In the genomic region with DNA sequence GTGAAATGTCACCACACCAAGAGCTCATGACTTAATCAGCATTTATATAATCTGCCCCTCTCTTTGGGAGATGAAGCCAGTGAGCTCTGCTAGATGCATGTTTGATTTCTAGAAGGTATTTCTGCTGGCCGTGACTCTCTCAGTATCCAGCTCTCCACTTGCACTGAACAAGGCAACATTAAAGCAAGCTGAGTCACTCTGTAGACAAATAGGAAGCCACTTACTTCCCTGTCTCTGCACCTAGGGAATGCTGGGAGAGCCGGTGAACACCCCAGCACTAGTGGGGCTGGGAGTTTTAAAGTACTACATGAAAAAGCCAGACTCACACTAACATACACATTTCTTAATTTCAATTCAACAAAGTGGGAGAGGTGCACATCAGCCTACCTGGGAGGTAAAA, we compare ENCODE assay signal across 11 cellular contexts.
DNase-seq lines count a peak whose midpoint lies in the region; ATAC-seq and TF ChIP-seq lines count a peak whose summit lies in the region.
"Had no signal": no experiment of that assay in that cellular context is flagged by ENCODE, and none has a peak within 500 bp of the region (broad histone marks: within the 10 kb centered on the region; RNA-seq: fewer than 3 reads in every experiment).

No MANE protein-coding gene starts in this region.

- H3K4me3 ChIP-seq in NB4 (ENCODE audit: low read depth, low read length) = peak overlapping the region; percentile 35
- H3K4me3 ChIP-seq in esophagus squamous epithelium = no peak overlapping the region
- no peak overlapping the region for H3K4me3 ChIP-seq in gastrocnemius medialis
- H3K4me3 ChIP-seq: thoracic aorta had no signal

- H3K4me3 Mint-ChIP-seq in immature natural killer cell = no peak overlapping the region

- in situ Hi-C loops in gastrocnemius medialis (cut with MboI; ENCODE audit: low sequenced_read_pairs in 4 of 4) = no loop called here
- in situ Hi-C loops in GM13977 (cut with MboI; ENCODE audit: low pct_unique_long_range_greater_than_20kb, low sequenced_read_pairs, unreplicated experiment) = no loop called here

- no peak overlapping the region for H3K27ac Mint-ChIP-seq in immature natural killer cell
- H3K27ac Mint-ChIP-seq: activated naive CD4-positive, alpha-beta T cell treated with anti-CD3 and anti-CD28 coated beads, Interleukin-2, amount 50 U/mL, for 72 hours had no signal

- no peaks in the 10 kb centered on the region for H3K36me3 ChIP-seq in esophagus squamous epithelium
- H3K36me3 ChIP-seq in gastrocnemius medialis = no peaks in the 10 kb centered on the region
- H3K36me3 ChIP-seq: thoracic aorta had no signal

- intact Hi-C loops in esophagus squamous epithelium (cut with DNase I) = no loop called here
- intact Hi-C loops in gastrocnemius medialis (cut with DNase I; ENCODE audit: low total_unique reads) = no loop called here

- peak; percentile 85 to 86 for ATAC-seq in gastrocnemius medialis
- ATAC-seq: activated naive CD4-positive, alpha-beta T cell treated with anti-CD3 and anti-CD28 coated beads, Interleukin-2, amount 50 U/mL, for 72 hours had no signal

- H3K4me1 Mint-ChIP-seq in immature natural killer cell = peaks cover 6 to 11% of the 10 kb centered on the region in 2 donors

- H3K27ac ChIP-seq in esophagus squamous epithelium (peak overlapping the region in 3 of 4 donors; percentile 39 to 70 (median 56)), gastrocnemius medialis (peak overlapping the region; percentile 41 to 69 (median 58))
- H3K27ac ChIP-seq: thoracic aorta had no signal

- no peak for TF ChIP-seq POLR2A in NB4 (IDR thresholded peaks at IDR 0.05; ENCODE audit: extremely low read depth, insufficient read length)
- no peak for TF ChIP-seq POLR2A in esophagus squamous epithelium (IDR thresholded peaks at IDR 0.05)
- TF ChIP-seq POLR2A in gastrocnemius medialis (IDR thresholded peaks at IDR 0.05) = no peak

- peaks cover 0 to 2% (median 1%) of the 10 kb centered on the region in 3 donors for H3K27me3 Mint-ChIP-seq in immature natural killer cell (ENCODE audit: low read depth in 3 of 3)

- H3K36me3 Mint-ChIP-seq in immature natural killer cell = no peaks in the 10 kb centered on the region
- H3K36me3 Mint-ChIP-seq: activated naive CD4-positive, alpha-beta T cell treated with anti-CD3 and anti-CD28 coated beads, Interleukin-2, amount 50 U/mL, for 72 hours had no signal

- DNase-seq in NCI-H146 (lab: John Stamatoyannopoulos, UW) (peak; percentile 1), NCI-H146 treated with DMSO at 0.1 percent for 48 hours (lab: John Stamatoyannopoulos, UW; ENCODE audit: unreplicated experiment) (no peak), NB4 (ENCODE audit: low read depth) (peak; percentile 44), esophagus squamous epithelium (lab: John Stamatoyannopoulos, UW) (no peak), gastrocnemius medialis (no peak), GM13977 (ENCODE audit: low spot score) (no peak), immature natural killer cell (no peak), ureter (ENCODE audit: low spot score) (no peak)
- DNase-seq: NCI-H446 had no signal

- no peak for TF ChIP-seq CTCF in NB4 (IDR thresholded peaks at IDR 0.05; ENCODE audit: low read depth, low read length)
- TF ChIP-seq CTCF in esophagus squamous epithelium (IDR thresholded peaks at IDR 0.05) = no peak
- no peak for TF ChIP-seq CTCF in gastrocnemius medialis (IDR thresholded peaks at IDR 0.05 in 4 of 5, conservative IDR thresholded peaks at IDR 0.05 in 1 of 5)
- TF ChIP-seq CTCF in GM13977 (IDR thresholded peaks at IDR 0.05; ENCODE audit: extremely low read depth, insufficient read depth, missing control alignments) = no peak

- WGBS in esophagus squamous epithelium, 2 donors = 20 to 35% methylated on average over 1 to 2 of the region's 2 CpGs

- H3K9me3 ChIP-seq in esophagus squamous epithelium (no peaks in the 10 kb centered on the region), gastrocnemius medialis (no peaks in the 10 kb centered on the region)
- H3K9me3 ChIP-seq: thoracic aorta had no signal

- no peaks in the 10 kb centered on the region for H3K9me3 Mint-ChIP-seq in immature natural killer cell
- H3K9me3 Mint-ChIP-seq: activated naive CD4-positive, alpha-beta T cell treated with anti-CD3 and anti-CD28 coated beads, Interleukin-2, amount 50 U/mL, for 72 hours had no signal

- H3K4me1 ChIP-seq in esophagus squamous epithelium (peaks cover 0 to 20% (median 0%) of the 10 kb centered on the region in 3 donors), gastrocnemius medialis (peaks cover 5 to 16% of the 10 kb centered on the region in 2 donors)

- H3K27me3 ChIP-seq in esophagus squamous epithelium = no peaks in the 10 kb centered on the region
- H3K27me3 ChIP-seq in gastrocnemius medialis = no peaks in the 10 kb centered on the region

Comparison
In these comparisons a context has a peak if more than half of its experiments do, and no peak if none do; other contexts are left out.
1. DNase-seq: peak in NCI-H146 (single experiment) and NB4 (single experiment); none in NCI-H146 treated with DMSO at 0.1 percent for 48 hours (single experiment), esophagus squamous epithelium (single experiment), gastrocnemius medialis (0 of 2), GM13977 (single experiment), immature natural killer cell (0 of 3) and ureter (single experiment).